ENCODE assay signal across 8 cellular contexts in the genomic region with DNA sequence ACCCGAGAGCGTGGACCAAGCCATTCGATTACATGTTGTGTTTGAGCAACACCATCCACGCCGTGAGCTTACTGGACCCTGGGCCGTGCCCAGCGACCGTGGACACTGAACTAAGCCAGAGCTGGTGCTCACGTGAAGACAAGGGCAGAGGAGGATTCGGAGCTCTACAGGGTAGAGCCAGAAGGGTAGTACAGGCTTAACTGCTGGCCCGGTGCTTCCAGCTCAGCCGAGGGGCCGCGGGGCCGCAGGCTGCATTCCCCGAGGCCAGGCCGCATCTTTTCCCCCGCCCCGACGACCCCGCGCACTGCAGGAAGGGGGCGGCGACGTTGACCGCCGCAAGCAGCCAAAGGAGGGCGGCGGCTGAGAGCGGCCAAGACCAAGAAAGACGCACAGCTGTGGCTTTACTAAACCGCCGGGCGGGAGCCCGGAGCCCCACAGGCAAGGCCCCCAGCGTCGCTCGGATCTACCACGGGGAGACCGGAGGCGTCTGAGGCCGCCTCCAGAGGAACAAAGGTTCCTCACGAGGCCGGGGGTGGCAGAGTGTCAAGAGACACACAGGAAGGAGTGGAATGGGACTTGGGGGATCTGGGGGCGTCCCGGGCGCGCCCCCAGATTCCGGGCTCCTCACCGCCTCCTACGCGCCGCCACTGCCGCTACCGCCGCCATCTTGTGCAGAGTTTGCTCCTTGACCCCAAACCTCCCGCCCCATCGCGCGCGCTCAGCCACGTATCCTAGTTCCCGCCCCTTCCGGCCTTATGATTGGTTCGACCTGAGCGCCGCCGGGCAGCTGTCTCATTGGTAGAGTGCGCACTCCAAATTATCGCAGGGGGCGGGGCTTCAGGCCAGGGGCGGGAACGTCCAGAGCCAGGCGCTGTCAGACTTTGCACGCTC. TPM values are rescaled to one million over a fixed set of nuclear protein-coding genes. Genes with fewer than 3 reads are reported as not detected.
DNase-seq lines count a peak whose midpoint lies in the region; ATAC-seq, FAIRE-seq and TF ChIP-seq lines count a peak whose summit lies in the region.

TSS of gene GANAB (minus strand) at position 680 of the 891 bp plus-strand sequence. CDS start at position 666, 14 bp downstream.

- H3K4me3 ChIP-seq in pancreas (peak within 1 kb of the TSS; percentile 82 to 98 (median 92)), tibial artery (peak within 1 kb of the TSS; percentile 89 to 100)

- H3K36me3 ChIP-seq in pancreas (peaks cover 0 to 14% (median 3%) of the 10 kb centered on the region in 3 donors), tibial artery (peaks cover 32 to 58% (median 35%) of the 10 kb centered on the region in 3 donors)

- H3K27me3 ChIP-seq in pancreas (no peaks in the 10 kb centered on the region), tibial artery (no peaks in the 10 kb centered on the region)

- TF ChIP-seq CTCF in GM10266 (IDR thresholded peaks at IDR 0.05; ENCODE audit: control insufficient read depth, insufficient read depth, low read depth, missing control alignments) (no peak), pancreas (IDR thresholded peaks at IDR 0.05) (no peak), tibial artery (IDR thresholded peaks at IDR 0.05) (no peak)

- H3K27ac ChIP-seq in pancreas (peak within 1 kb of the TSS; percentile 75 to 87 (median 84)), tibial artery (peak within 1 kb of the TSS; percentile 95 to 99)

- ATAC-seq in HG02759 (IDR thresholded peaks at IDR 0.05; ENCODE audit: unreplicated experiment) = peak; percentile 94
- peak; percentile 98 for ATAC-seq in Right ventricle myocardium inferior
- peak; percentile 97 to 99 (median 98) for ATAC-seq in pancreas

- intact Hi-C loops in Right ventricle myocardium inferior (cut with DNase I) (loop anchor here (2.0 kb wide), 1 partner anchor 23 kb away; no protein-coding TSS in a partner anchor), pancreas (cut with DNase I) (no loop called here), tibial artery (cut with DNase I; ENCODE audit: low total_unique reads) (no loop called here)

- H3K9me3 ChIP-seq in pancreas (no peaks in the 10 kb centered on the region), tibial artery (no peaks in the 10 kb centered on the region)

- 0 to 1% methylated on average over 69 to 75 of the region's 75 CpGs for whole genome bisulfite sequencing in pancreas, 2 donors

- FAIRE-seq in pancreas (lab: Jason Lieb, UNC) = peak; percentile 77

- H3K4me1 ChIP-seq in pancreas (peaks cover 6 to 13% (median 8%) of the 10 kb centered on the region in 3 donors), tibial artery (peaks cover 0 to 35% (median 25%) of the 10 kb centered on the region in 4 donors)

- DNase-seq in GM10266 (ENCODE audit: extremely low spot score) (peak; percentile 99), NCI-H1417 (lab: John Stamatoyannopoulos, UW) (peak; percentile 98 to 99 (median 98)), SW 1271 (lab: John Stamatoyannopoulos, UW) (peak; percentile 87 to 97), Right ventricle myocardium inferior (ENCODE audit: missing footprints) (peak; percentile 100), pancreas (peak; percentile 99), tibial artery (peak; percentile 99 to 100)
- DNase-seq in activated naive CD8-positive, alpha-beta T cell treated with anti-CD3 and anti-CD28 coated beads, Interleukin-2, amount 50 U/mL, for 16 hours (ENCODE audit: low read depth, low spot score) = peak; percentile 99

RNA-seq across cellular contexts. Expression of gene GANAB, which starts in this region (rescaled TPM):
- total RNA-seq in Right ventricle myocardium inferior (105 TPM), pancreas (100 to 1,000 TPM; 106 to 210 (median 152) TPM)
- polyA plus RNA-seq in pancreas = 10 to 100 TPM; 88.1 to 93.1 TPM

Comparison
In these comparisons a context has a peak if more than half of its experiments do, and no peak if none do; other contexts are left out.
1. Peak in every context shown above with its lines: DNase-seq, ATAC-seq, H3K4me3 ChIP-seq and H3K27ac ChIP-seq.